Comparison of ENCODE assay signal across 23 cellular contexts in the genomic region with DNA sequence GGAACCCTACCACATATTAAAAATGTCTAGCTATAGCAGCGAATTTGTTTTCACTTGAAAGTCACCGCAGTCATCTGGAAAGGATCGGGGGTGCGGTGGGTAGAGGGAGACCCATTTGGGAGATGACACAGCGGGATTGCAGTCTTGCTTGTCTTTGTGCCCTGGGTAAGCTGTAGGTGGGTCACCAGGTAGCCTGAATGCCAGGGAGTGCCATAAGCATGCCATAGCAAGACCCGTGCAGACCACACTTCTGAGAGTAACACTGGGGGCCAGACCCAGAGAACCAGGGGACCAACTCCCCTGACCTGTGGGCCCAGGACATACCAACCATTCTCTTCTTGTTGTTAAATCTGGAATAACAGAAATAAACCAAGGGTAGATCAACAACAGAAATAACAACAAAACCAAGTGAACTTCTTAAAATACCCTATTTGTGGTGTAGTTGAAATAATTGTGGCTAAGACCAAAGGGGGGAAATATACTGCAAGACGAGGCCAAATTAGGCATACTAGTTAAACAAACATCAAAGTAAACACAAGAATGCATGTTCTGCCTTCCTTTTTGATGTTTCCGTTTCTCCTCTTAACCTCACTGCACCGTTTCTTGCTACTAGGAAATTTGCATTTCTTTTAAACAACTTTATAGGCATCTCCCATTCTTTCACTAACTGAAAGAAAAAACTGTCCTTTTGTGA.
DNase-seq lines count a peak whose midpoint lies in the region; ATAC-seq, FAIRE-seq and TF ChIP-seq lines count a peak whose summit lies in the region.
"Had no signal": no experiment of that assay in that cellular context is flagged by ENCODE, and none has a peak within 500 bp of the region (broad histone marks: within the 10 kb centered on the region; RNA-seq: fewer than 3 reads in every experiment).

No MANE protein-coding gene starts in this region.

- TF ChIP-seq EP300 in HepG2 (IDR thresholded peaks at IDR 0.05; ENCODE audit: low read depth in 2 of 2, low read length in 2 of 2) (no peak), HepG2 (CRISPR knock-in tag; IDR thresholded peaks at IDR 0.05; ENCODE audit: borderline replicate concordance) (no peak)

- H3K79me2 ChIP-seq in neural progenitor cell (ENCODE audit: low read depth) (no peaks in the 10 kb centered on the region), HepG2 (ENCODE audit: insufficient read depth, low read length) (no peaks in the 10 kb centered on the region)

- no peak for TF ChIP-seq RAD21 in HepG2 (CRISPR knock-in tag; IDR thresholded peaks at IDR 0.05)

- no peak for TF ChIP-seq POLR2A in HepG2 (IDR thresholded peaks at IDR 0.05; ENCODE audit: insufficient read depth in 1 of 2, low read depth in 2 of 2, low read length in 2 of 2)

- H2AFZ ChIP-seq in neural progenitor cell (replicated peaks) (no peak overlapping the region), HepG2 (ENCODE audit: low read length) (no peak overlapping the region)
- H2AFZ ChIP-seq: GM23248 had no signal

- H3K4me3 Mint-ChIP-seq in neural progenitor cell, result no peak overlapping the region
- H3K4me3 Mint-ChIP-seq in T-helper 2 cell treated with Interferon-gamma antibody and Interleukin-4, amounts not matched to agents 5 μg/mL and 100 μg/mL, for 36 hours, result no peak overlapping the region
- H3K4me3 Mint-ChIP-seq: activated CD4-positive, alpha-beta T cell treated with anti-CD3 and anti-CD28 coated beads for 36 hours; activated T-cell treated with anti-CD3 and anti-CD28 coated beads, Interleukin-2, amount 50 U/mL, for 4 hours; CD8-positive, alpha-beta memory T cell; naive B cell had no signal

- DNase-seq in left ventricle myocardium inferior (no peak), left cardiac atrium (no peak), dorsolateral prefrontal cortex (no peak), neural progenitor cell (ENCODE audit: low spot score) (no peak), HepG2 (ENCODE audit: low spot score) (no peak), NCI-H2171 (lab: John Stamatoyannopoulos, UW) (no peak)
- no peak for DNase-seq in stimulated activated CD4-positive, alpha-beta T cell treated with anti-CD3 and anti-CD28 coated beads, Interleukin-2, amount 100 ng/mL, for 48 hours
- no peak for DNase-seq in T-helper 2 cell treated with Interferon-gamma antibody and Interleukin-4, amounts not matched to agents 5 μg/mL and 100 μg/mL, for 36 hours (ENCODE audit: low spot score)
- DNase-seq: activated CD4-positive, alpha-beta T cell treated with anti-CD3 and anti-CD28 coated beads for 36 hours; activated T-cell treated with anti-CD3 and anti-CD28 coated beads, Interleukin-2, amount 50 U/mL, for 4 hours; CD8-positive, alpha-beta memory T cell; GM23248; naive B cell; NCI-H146; NCI-H510A treated with DMSO at 0.1 percent for 48 hours; ovary; stimulated activated CD4-positive, alpha-beta T cell treated with anti-CD3 and anti-CD28 coated beads, Interleukin-12 subunit alpha, Interleukin-12 subunit beta, amount 100 ng/mL, for 4 hours; stimulated activated CD4-positive, alpha-beta T cell treated with anti-CD3 and anti-CD28 coated beads, Interleukin-4, amount 100 ng/mL, for 4 hours; stimulated activated naive CD4-positive, alpha-beta T cell had no signal

- H3K36me3 ChIP-seq in left ventricle myocardium inferior, result peaks cover 26% of the 10 kb centered on the region
- no peaks in the 10 kb centered on the region for H3K36me3 ChIP-seq in neural progenitor cell
- H3K36me3 ChIP-seq in HepG2 (replicated peaks in 1 of 2; ENCODE audit: control insufficient read depth in 1 of 2, insufficient read depth in 2 of 2, low read length in 2 of 2), result peaks cover 5 to 42% of the 10 kb centered on the region in 2 experiments; a peak in 4 of 5 replicates
- H3K36me3 ChIP-seq: ovary had no signal

- in situ Hi-C loops in HepG2 (cut with HindIII; ENCODE audit: extremely low pct_ligation_motif_present, low pct_unique_long_range_greater_than_20kb), result no loop called here

- H3K9me3 ChIP-seq in left ventricle myocardium inferior (replicated peaks) (no peaks in the 10 kb centered on the region), neural progenitor cell (ENCODE audit: low read depth) (no peaks in the 10 kb centered on the region), HepG2 (ENCODE audit: low read length) (no peaks in the 10 kb centered on the region)
- H3K9me3 ChIP-seq: ovary, right atrium auricular region had no signal

- FAIRE-seq in HepG2 (lab: Jason Lieb, UNC), result no peak
- FAIRE-seq: TTC549 had no signal

- ATAC-seq in left cardiac atrium (no peak), HepG2 (no peak)
- ATAC-seq: activated CD4-positive, alpha-beta T cell treated with anti-CD3 and anti-CD28 coated beads for 36 hours; activated T-cell treated with anti-CD3 and anti-CD28 coated beads, Interleukin-2, amount 50 U/mL, for 4 hours; Panc1 had no signal

- CTCF ChIA-PET in HepG2 (lab: Yijun Ruan, JAX; ENCODE audit: low intra/inter-chr PET ratio, low total read pairs), result no interaction called here

- intact Hi-C loops in left ventricle myocardium inferior (cut with micrococcal nuclease) (no loop called here), left cardiac atrium (cut with DNase I) (no loop called here), dorsolateral prefrontal cortex (cut with DNase I) (loop anchor here in 1 of 2 donors (5.0 kb wide), 1 partner anchor 37 kb away; no protein-coding TSS in a partner anchor), HepG2 (cut with micrococcal nuclease; ENCODE audit: unreplicated experiment) (loop anchor here (10.0 kb wide), 1 partner anchor 1076 kb away; no protein-coding TSS in a partner anchor)

- no peak for TF ChIP-seq CTCF in left ventricle myocardium inferior (IDR thresholded peaks at IDR 0.05; ENCODE audit: borderline replicate concordance)
- TF ChIP-seq CTCF in dorsolateral prefrontal cortex (IDR thresholded peaks at IDR 0.05 in 54 of 56, conservative IDR thresholded peaks at IDR 0.05 in 2 of 56; ENCODE audit: low read depth in 1 of 56, partially characterized antibody in 56 of 56), result no peak
- TF ChIP-seq CTCF in neural progenitor cell (IDR thresholded peaks at IDR 0.05), result no peak
- no peak for TF ChIP-seq CTCF in HepG2 (CRISPR knock-in tag; IDR thresholded peaks at IDR 0.05)

- H3K27ac ChIP-seq in left ventricle myocardium inferior (replicated peaks) (peak overlapping the region; percentile 66), dorsolateral prefrontal cortex (peak overlapping the region in 58 of 59 donors; percentile 8 to 93 (median 80)), neural progenitor cell (no peak overlapping the region), HepG2 (ENCODE audit: extremely low read length, insufficient read depth, low read length) (no peak overlapping the region)
- H3K27ac ChIP-seq: 22Rv1, ovary had no signal

- H3K27ac Mint-ChIP-seq in neural progenitor cell, result peak overlapping the region; percentile 64
- H3K27ac Mint-ChIP-seq in T-helper 2 cell treated with Interferon-gamma antibody and Interleukin-4, amounts not matched to agents 5 μg/mL and 100 μg/mL, for 36 hours, result no peak overlapping the region
- H3K27ac Mint-ChIP-seq: activated CD4-positive, alpha-beta T cell treated with anti-CD3 and anti-CD28 coated beads for 36 hours; CD8-positive, alpha-beta memory T cell; naive B cell had no signal

- no peaks in the 10 kb centered on the region for H3K9me3 Mint-ChIP-seq in neural progenitor cell
- H3K9me3 Mint-ChIP-seq in T-helper 2 cell treated with Interferon-gamma antibody and Interleukin-4, amounts not matched to agents 5 μg/mL and 100 μg/mL, for 36 hours, result no peaks in the 10 kb centered on the region
- H3K9me3 Mint-ChIP-seq: activated T-cell treated with anti-CD3 and anti-CD28 coated beads, Interleukin-2, amount 50 U/mL, for 4 hours; CD8-positive, alpha-beta memory T cell; naive B cell had no signal

- no peaks in the 10 kb centered on the region for H3F3A ChIP-seq in neural progenitor cell (ENCODE audit: low read depth)

- BruUV-seq in HepG2 (replicated peaks; lab: Mats Ljungman, UMichigan), result no TSS peak

- POLR2A ChIA-PET in HepG2 (lab: Yijun Ruan, JAX), result no interaction called here

- H3K4me3 ChIP-seq in left ventricle myocardium inferior, result no peak overlapping the region
- H3K4me3 ChIP-seq in dorsolateral prefrontal cortex, result no peak overlapping the region
- no peak overlapping the region for H3K4me3 ChIP-seq in neural progenitor cell
- no peak overlapping the region for H3K4me3 ChIP-seq in HepG2 (replicated peaks in 1 of 3; ENCODE audit: insufficient read depth in 1 of 3, low read depth in 2 of 3, low read length in 3 of 3)
- H3K4me3 ChIP-seq: GM23248, ovary, right atrium auricular region had no signal

- H4K20me1 ChIP-seq in neural progenitor cell (ENCODE audit: low read depth) (no peaks in the 10 kb centered on the region), HepG2 (ENCODE audit: insufficient read depth, low read length) (no peaks in the 10 kb centered on the region)

- peaks cover 40% of the 10 kb centered on the region for H3K4me1 ChIP-seq in left ventricle myocardium inferior
- peaks cover 6% of the 10 kb centered on the region for H3K4me1 ChIP-seq in neural progenitor cell
- no peaks in the 10 kb centered on the region for H3K4me1 ChIP-seq in HepG2 (ENCODE audit: insufficient read depth, low read length)

- H3K4me2 ChIP-seq in neural progenitor cell (no peak overlapping the region), HepG2 (ENCODE audit: low read depth, low read length) (no peak overlapping the region)

- WGBS in HepG2 (ENCODE audit: low lambda C conversion rate), result 96% methylated on average over 9 of the region's 9 CpGs

- no peaks in the 10 kb centered on the region for H3K27me3 Mint-ChIP-seq in neural progenitor cell (ENCODE audit: insufficient read depth, low read depth)
- H3K27me3 Mint-ChIP-seq in T-helper 2 cell treated with Interferon-gamma antibody and Interleukin-4, amounts not matched to agents 5 μg/mL and 100 μg/mL, for 36 hours (ENCODE audit: low read depth), result peaks cover 4% of the 10 kb centered on the region

- no peaks in the 10 kb centered on the region for H3K27me3 ChIP-seq in left ventricle myocardium inferior (ENCODE audit: low read depth)
- H3K27me3 ChIP-seq in dorsolateral prefrontal cortex, result no peaks in the 10 kb centered on the region
- no peaks in the 10 kb centered on the region for H3K27me3 ChIP-seq in neural progenitor cell
- no peaks in the 10 kb centered on the region for H3K27me3 ChIP-seq in HepG2 (ENCODE audit: control insufficient read depth in 1 of 2, insufficient read depth in 2 of 2, low read length in 2 of 2)
- H3K27me3 ChIP-seq: ovary, right atrium auricular region had no signal

- H3K9ac ChIP-seq in neural progenitor cell, result no peak overlapping the region
- no peak overlapping the region for H3K9ac ChIP-seq in HepG2 (ENCODE audit: insufficient read depth, low read depth, low read length)

- peaks cover 26% of the 10 kb centered on the region for H3K36me3 Mint-ChIP-seq in neural progenitor cell
- H3K36me3 Mint-ChIP-seq in T-helper 2 cell treated with Interferon-gamma antibody and Interleukin-4, amounts not matched to agents 5 μg/mL and 100 μg/mL, for 36 hours (ENCODE audit: low read depth), result no peaks in the 10 kb centered on the region
- H3K36me3 Mint-ChIP-seq: CD8-positive, alpha-beta memory T cell; naive B cell had no signal

- H3K4me1 Mint-ChIP-seq in neural progenitor cell, result peaks cover 34% of the 10 kb centered on the region
- H3K4me1 Mint-ChIP-seq in T-helper 2 cell treated with Interferon-gamma antibody and Interleukin-4, amounts not matched to agents 5 μg/mL and 100 μg/mL, for 36 hours (ENCODE audit: low read depth), result no peaks in the 10 kb centered on the region
- H3K4me1 Mint-ChIP-seq: activated CD4-positive, alpha-beta T cell treated with anti-CD3 and anti-CD28 coated beads for 36 hours had no signal

TF ChIP-seq in HepG2, 621 proteins besides CTCF, POLR2A, EP300 and RAD21 (continues in another document):
- TF ChIP-seq MATR3 (CRISPR knock-in tag; IDR thresholded peaks at IDR 0.05), result no peak

Comparison
In these comparisons a context has a peak if more than half of its experiments do, and no peak if none do; other contexts are left out.
1. H3K27ac ChIP-seq: peak in left ventricle myocardium inferior (single experiment) and dorsolateral prefrontal cortex (58 of 59); none in neural progenitor cell (single experiment) and HepG2 (single experiment).